1 cellular context compared by ENCODE assay signal in genomic region chr2:130826419-130826818, GRCh38.
TF ChIP-seq lines count a peak whose summit lies in the region.

No MANE protein-coding gene starts in this region.

TF ChIP-seq in H1, 55 proteins besides CTCF, POLR2A, EP300 and RAD21:
- no peak for TF ChIP-seq E2F6 (IDR thresholded peaks at IDR 0.05)
- TF ChIP-seq MAX (IDR thresholded peaks at IDR 0.05): no peak
- TF ChIP-seq CREB1 (IDR thresholded peaks at IDR 0.05): no peak
- TF ChIP-seq KDM4A (IDR thresholded peaks at IDR 0.05; ENCODE audit: low read depth, low read length, severe bottlenecking): no peak
- no peak for TF ChIP-seq SRF (IDR thresholded peaks at IDR 0.05; ENCODE audit: low read depth, low read length)
- TF ChIP-seq CHD7 (IDR thresholded peaks at IDR 0.05; ENCODE audit: insufficient replicate concordance, low read length): no peak
- TF ChIP-seq ATF2 (IDR thresholded peaks at IDR 0.05; ENCODE audit: low read length): no peak
- no peak for TF ChIP-seq RNF2 (IDR thresholded peaks at IDR 0.05; ENCODE audit: borderline replicate concordance, low read depth, low read length, missing control alignments, poor library complexity, severe bottlenecking)
- no peak for TF ChIP-seq FOSL1 (IDR thresholded peaks at IDR 0.05; ENCODE audit: insufficient read depth, low read depth, low read length)
